Comparison of ENCODE assay signal across 8 cellular contexts in the genomic region with DNA sequence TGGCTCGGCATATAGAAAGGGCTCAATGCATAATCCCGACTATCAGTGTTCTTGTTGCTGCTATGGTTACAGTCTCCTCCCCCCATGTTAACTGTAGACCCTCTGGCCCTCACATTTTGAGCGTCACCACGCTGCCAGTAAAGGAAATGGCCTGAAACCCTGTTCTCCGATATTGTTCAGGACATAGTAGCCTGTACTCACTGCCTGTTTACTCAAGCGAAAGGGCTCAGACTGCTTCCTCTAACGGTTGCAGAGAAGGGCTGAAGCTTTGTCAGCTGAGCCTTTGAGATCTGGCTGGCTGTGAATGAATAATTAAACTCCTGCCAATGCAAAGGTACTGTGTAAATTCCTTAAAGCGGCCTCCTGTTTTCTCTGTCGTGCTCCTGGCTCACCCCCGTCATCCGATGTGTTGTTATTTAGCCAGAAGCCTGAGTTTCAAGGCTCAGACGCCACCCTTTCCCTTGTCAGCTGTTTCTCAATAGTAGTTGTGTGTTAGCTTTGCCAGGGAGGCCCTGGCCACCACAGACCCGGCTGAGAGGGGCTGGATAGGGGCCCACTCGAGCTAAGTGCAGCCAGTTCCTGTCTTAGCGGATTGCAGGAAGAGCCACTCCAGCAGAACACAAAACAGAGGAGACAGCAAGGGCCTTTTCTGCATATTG. TPM values are rescaled to one million over a fixed set of nuclear protein-coding genes. Genes with fewer than 3 reads are reported as not detected.
DNase-seq lines count a peak whose midpoint lies in the region; ATAC-seq and TF ChIP-seq lines count a peak whose summit lies in the region.

No MANE protein-coding gene starts in this region.

- peak overlapping the region in 1 of 2 experiments; percentile 28 for H3K18ac ChIP-seq in mesenchymal stem cell (ENCODE audit: low read depth in 1 of 2, low read length in 2 of 2)

- H3K4me1 ChIP-seq in mesenchymal stem cell (ENCODE audit: control insufficient read depth, insufficient read depth, low read depth, low read length): no peaks in the 10 kb centered on the region

- no peak overlapping the region for H3K27ac ChIP-seq in mesenchymal stem cell (ENCODE audit: low read length, poor library complexity, severe bottlenecking)

- no peak for TF ChIP-seq CTCF in type B pancreatic cell (conservative IDR thresholded peaks at IDR 0.05)

- peaks cover 3% of the 10 kb centered on the region for H3K27me3 Mint-ChIP-seq in type B pancreatic cell
- peaks cover 0 to 37% of the 10 kb centered on the region in 2 donors for H3K27me3 Mint-ChIP-seq in natural killer cell treated with Interleukin-12 subunit alpha and Interleukin-12 subunit beta and Interleukin-15 and Interleukin-18, amount 100 ng/mL, for 72 hours

- peak overlapping the region; percentile 83 for H3K27ac Mint-ChIP-seq in type B pancreatic cell
- no peak overlapping the region for H3K27ac Mint-ChIP-seq in stimulated activated effector memory CD8-positive, alpha-beta T cell treated with anti-CD3 and anti-CD28 coated beads, Interleukin-12 subunit alpha, Interleukin-12 subunit beta, amount 100 ng/mL, for 72 hours
- peak overlapping the region in 1 of 2 donors; percentile 34 for H3K27ac Mint-ChIP-seq in natural killer cell treated with Interleukin-12 subunit alpha and Interleukin-12 subunit beta and Interleukin-15 and Interleukin-18, amount 100 ng/mL, for 72 hours

- no peak overlapping the region for H3K4ac ChIP-seq in mesenchymal stem cell (ENCODE audit: low read depth in 1 of 2, low read length in 2 of 2)

- peaks cover under 1% of the 10 kb centered on the region for H3K9me3 Mint-ChIP-seq in type B pancreatic cell
- no peaks in the 10 kb centered on the region for H3K9me3 Mint-ChIP-seq in stimulated activated effector memory CD8-positive, alpha-beta T cell treated with anti-CD3 and anti-CD28 coated beads, Interleukin-12 subunit alpha, Interleukin-12 subunit beta, amount 100 ng/mL, for 72 hours
- no peaks in the 10 kb centered on the region for H3K9me3 Mint-ChIP-seq in natural killer cell treated with Interleukin-12 subunit alpha and Interleukin-12 subunit beta and Interleukin-15 and Interleukin-18, amount 100 ng/mL, for 72 hours

- H3K79me1 ChIP-seq in mesenchymal stem cell (replicated peaks; ENCODE audit: low read length, poor library complexity, severe bottlenecking): no peaks in the 10 kb centered on the region

- no peaks in the 10 kb centered on the region for H3K36me3 ChIP-seq in mesenchymal stem cell (ENCODE audit: control insufficient read depth in 1 of 2, insufficient read depth in 2 of 2, low read depth in 1 of 2, low read length in 2 of 2)

- peak; percentile 87 for ATAC-seq in GM21423 (IDR thresholded peaks at IDR 0.05; ENCODE audit: unreplicated experiment)
- ATAC-seq in stimulated activated effector memory CD8-positive, alpha-beta T cell treated with anti-CD3 and anti-CD28 coated beads, Interleukin-12 subunit alpha, Interleukin-12 subunit beta, amount 100 ng/mL, for 72 hours: no peak
- no peak for ATAC-seq in natural killer cell treated with Interleukin-12 subunit alpha and Interleukin-12 subunit beta and Interleukin-15 and Interleukin-18, amount 100 ng/mL, for 72 hours

- no peak overlapping the region for H3K4me3 ChIP-seq in mesenchymal stem cell (ENCODE audit: insufficient read depth in 1 of 2, low read depth in 1 of 2, low read length in 2 of 2)

- no peak overlapping the region for H4K91ac ChIP-seq in mesenchymal stem cell (ENCODE audit: low read length)

- H3K23ac ChIP-seq in mesenchymal stem cell (ENCODE audit: low read length in 2 of 2): no peak overlapping the region

- H2BK12ac ChIP-seq in mesenchymal stem cell (ENCODE audit: low read length in 2 of 2): no peak overlapping the region

- 21% methylated on average over 15 of the region's 15 CpGs for WGBS in mesenchymal stem cell

- H3K27me3 ChIP-seq in mesenchymal stem cell (ENCODE audit: control insufficient read depth in 1 of 2, insufficient read depth in 1 of 2, low read length in 2 of 2): peaks cover 0 to 10% of the 10 kb centered on the region in 2 experiments

- H2AK5ac ChIP-seq in mesenchymal stem cell (ENCODE audit: low read length, severe bottlenecking): no peak overlapping the region

- H2BK120ac ChIP-seq in mesenchymal stem cell (ENCODE audit: low read depth, low read length): no peak overlapping the region

- H3K4me2 ChIP-seq in mesenchymal stem cell (ENCODE audit: low read length, poor library complexity, severe bottlenecking): no peak overlapping the region

- H3K4me1 Mint-ChIP-seq in type B pancreatic cell (ENCODE audit: unreplicated experiment): peaks cover 18% of the 10 kb centered on the region
- no peaks in the 10 kb centered on the region for H3K4me1 Mint-ChIP-seq in stimulated activated effector memory CD8-positive, alpha-beta T cell treated with anti-CD3 and anti-CD28 coated beads, Interleukin-12 subunit alpha, Interleukin-12 subunit beta, amount 100 ng/mL, for 72 hours
- H3K4me1 Mint-ChIP-seq in natural killer cell treated with Interleukin-12 subunit alpha and Interleukin-12 subunit beta and Interleukin-15 and Interleukin-18, amount 100 ng/mL, for 72 hours (ENCODE audit: low read depth in 2 of 2): no peaks in the 10 kb centered on the region

- no peaks in the 10 kb centered on the region for H3K36me3 Mint-ChIP-seq in type B pancreatic cell
- no peaks in the 10 kb centered on the region for H3K36me3 Mint-ChIP-seq in stimulated activated effector memory CD8-positive, alpha-beta T cell treated with anti-CD3 and anti-CD28 coated beads, Interleukin-12 subunit alpha, Interleukin-12 subunit beta, amount 100 ng/mL, for 72 hours
- peaks cover under 1% of the 10 kb centered on the region for H3K36me3 Mint-ChIP-seq in natural killer cell treated with Interleukin-12 subunit alpha and Interleukin-12 subunit beta and Interleukin-15 and Interleukin-18, amount 100 ng/mL, for 72 hours

- H3K14ac ChIP-seq in mesenchymal stem cell (ENCODE audit: low read length in 2 of 2): no peak overlapping the region

- peak overlapping the region; percentile 19 for H2AFZ ChIP-seq in mesenchymal stem cell (ENCODE audit: low read depth, low read length)

- H2BK5ac ChIP-seq in mesenchymal stem cell (ENCODE audit: low read depth, low read length, poor library complexity, severe bottlenecking): no peak overlapping the region

- no peaks in the 10 kb centered on the region for H3K9me3 ChIP-seq in mesenchymal stem cell (ENCODE audit: control insufficient read depth, low read length)

- H3K9ac ChIP-seq in mesenchymal stem cell (ENCODE audit: low read length): peak overlapping the region; percentile 80

- DNase-seq in NCI-H2196 treated with DMSO at 0.1 percent for 48 hours (lab: John Stamatoyannopoulos, UW; ENCODE audit: unreplicated experiment): peak; percentile 75
- peak; percentile 96 for DNase-seq in dermis blood vessel endothelial cell
- DNase-seq in mesenchymal stem cell: peak; percentile 22
- no peak for DNase-seq in type B pancreatic cell (ENCODE audit: extremely low spot score, unreplicated experiment)
- DNase-seq in NCI-H146 (lab: John Stamatoyannopoulos, UW): no peak
- no peak for DNase-seq in stimulated activated effector memory CD8-positive, alpha-beta T cell treated with anti-CD3 and anti-CD28 coated beads, Interleukin-12 subunit alpha, Interleukin-12 subunit beta, amount 100 ng/mL, for 72 hours (ENCODE audit: low spot score in 2 of 2)
- DNase-seq in natural killer cell treated with Interleukin-12 subunit alpha and Interleukin-12 subunit beta and Interleukin-15 and Interleukin-18, amount 100 ng/mL, for 72 hours (ENCODE audit: low spot score): no peak

- peak overlapping the region; percentile 62 for H3K4me3 Mint-ChIP-seq in type B pancreatic cell
- no peak overlapping the region for H3K4me3 Mint-ChIP-seq in stimulated activated effector memory CD8-positive, alpha-beta T cell treated with anti-CD3 and anti-CD28 coated beads, Interleukin-12 subunit alpha, Interleukin-12 subunit beta, amount 100 ng/mL, for 72 hours
- H3K4me3 Mint-ChIP-seq in natural killer cell treated with Interleukin-12 subunit alpha and Interleukin-12 subunit beta and Interleukin-15 and Interleukin-18, amount 100 ng/mL, for 72 hours: no peak overlapping the region

- peak overlapping the region; percentile 4 for H4K8ac ChIP-seq in mesenchymal stem cell (ENCODE audit: low read length)

- no peak overlapping the region for H2BK15ac ChIP-seq in mesenchymal stem cell (ENCODE audit: low read depth, poor library complexity, severe bottlenecking)

RNA-seq across cellular contexts. Expression of gene RALGAPA2, which starts 31.2 kb away (rescaled TPM):
- total RNA-seq in dermis blood vessel endothelial cell: 76.6 and 102 TPM in 2 replicates
- polyA plus RNA-seq in mesenchymal stem cell (2013, experiment 1 of 2): 2.2 TPM
- 2.5 TPM for polyA plus RNA-seq in mesenchymal stem cell (2013, experiment 2 of 2)
- total RNA-seq in type B pancreatic cell (ENCODE audit: low replicate concordance): 25.1 and 28.1 TPM in 2 replicates
- 10 to 100 TPM; 38.5 to 39.2 TPM for total RNA-seq in natural killer cell treated with Interleukin-12 subunit alpha and Interleukin-12 subunit beta and Interleukin-15 and Interleukin-18, amount 100 ng/mL, for 72 hours

Comparison
In these comparisons a context has a peak if more than half of its experiments do, and no peak if none do; other contexts are left out.
1. DNase-seq: peak in NCI-H2196 treated with DMSO at 0.1 percent for 48 hours (single experiment), dermis blood vessel endothelial cell (single experiment) and mesenchymal stem cell (single experiment); none in type B pancreatic cell (single experiment), NCI-H146 (single experiment), stimulated activated effector memory CD8-positive, alpha-beta T cell treated with anti-CD3 and anti-CD28 coated beads, Interleukin-12 subunit alpha, Interleukin-12 subunit beta, amount 100 ng/mL, for 72 hours (0 of 2) and natural killer cell treated with Interleukin-12 subunit alpha and Interleukin-12 subunit beta and Interleukin-15 and Interleukin-18, amount 100 ng/mL, for 72 hours (single experiment).